15 cellular contexts compared by ENCODE assay signal in the genomic region with DNA sequence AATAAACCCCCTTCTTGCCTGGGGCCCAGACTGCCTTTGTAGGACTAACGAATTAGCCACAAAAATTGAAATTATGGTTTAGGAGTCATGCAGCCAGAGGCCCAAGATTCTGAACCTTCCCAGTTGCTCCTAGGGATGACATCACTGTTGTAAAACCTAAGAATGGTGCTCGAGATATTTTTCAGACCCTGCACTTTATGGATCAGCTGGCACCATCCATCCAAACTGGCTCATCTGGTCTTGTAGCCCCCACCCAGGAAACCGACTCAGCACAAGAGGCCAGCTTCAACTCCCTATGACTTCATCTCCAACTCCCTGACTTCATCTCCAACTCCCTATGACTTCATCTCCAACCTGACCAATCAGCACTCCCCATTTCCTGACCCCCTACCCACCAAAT. TPM values are rescaled to one million over a fixed set of nuclear protein-coding genes. Genes with fewer than 3 reads are reported as not detected.
DNase-seq lines count a peak whose midpoint lies in the region; ATAC-seq, FAIRE-seq and TF ChIP-seq lines count a peak whose summit lies in the region.
"Had no signal": no experiment of that assay in that cellular context is flagged by ENCODE, and none has a peak within 500 bp of the region (broad histone marks: within the 10 kb centered on the region; RNA-seq: fewer than 3 reads in every experiment).

No MANE protein-coding gene starts in this region.

- no peaks in the 10 kb centered on the region for H3K9me3 Mint-ChIP-seq in T-helper 2 cell treated with Interferon-gamma antibody and Interleukin-4, amounts not matched to agents 5 μg/mL and 100 μg/mL, for 36 hours
- H3K9me3 Mint-ChIP-seq: stimulated activated memory B cell treated with anti-CD40 and anti-IgM and Interleukin-4, amounts not matched to agents 10 μg/mL and 1 μg/mL and 100 μg/mL, for 72 hours had no signal

- ATAC-seq in HG02759 (IDR thresholded peaks at IDR 0.05; ENCODE audit: unreplicated experiment) (no peak), HG03432 (IDR thresholded peaks at IDR 0.05; ENCODE audit: unreplicated experiment) (no peak)
- ATAC-seq: stimulated activated memory B cell treated with anti-CD40 and anti-IgM and Interleukin-4, amounts not matched to agents 10 μg/mL and 1 μg/mL and 100 μg/mL, for 72 hours had no signal

- H3K4me3 Mint-ChIP-seq in T-helper 2 cell treated with Interferon-gamma antibody and Interleukin-4, amounts not matched to agents 5 μg/mL and 100 μg/mL, for 36 hours = no peak overlapping the region
- H3K4me3 Mint-ChIP-seq: stimulated activated memory B cell treated with anti-CD40 and anti-IgM and Interleukin-4, amounts not matched to agents 10 μg/mL and 1 μg/mL and 100 μg/mL, for 72 hours had no signal

- H3K27ac ChIP-seq in 22Rv1 = peak overlapping the region; percentile 18; the same call in 1 of the 2 replicates
- H3K27ac ChIP-seq in kidney (ENCODE audit: low read depth in 2 of 2, low read length in 2 of 2) = no peak overlapping the region

- intact Hi-C loops in kidney (cut with DNase I) = no loop called here

- H3K36me3 Mint-ChIP-seq in T-helper 2 cell treated with Interferon-gamma antibody and Interleukin-4, amounts not matched to agents 5 μg/mL and 100 μg/mL, for 36 hours (ENCODE audit: low read depth) = peaks cover 35% of the 10 kb centered on the region

- FAIRE-seq in kidney (lab: Jason Lieb, UNC) = no peak
- FAIRE-seq: H54 had no signal

- peak; percentile 77 for DNase-seq in Jurkat, Clone E6-1 (ENCODE audit: low read depth, low spot score)
- DNase-seq in kidney = peak; percentile 4
- DNase-seq in T-helper 2 cell treated with Interferon-gamma antibody and Interleukin-4, amounts not matched to agents 5 μg/mL and 100 μg/mL, for 36 hours (ENCODE audit: low spot score) = no peak
- DNase-seq: activated CD4-positive, alpha-beta T cell treated with anti-CD3 and anti-CD28 coated beads, Interleukin-2, amount 50 U/mL, for 4 hours; effector CD8-positive, alpha-beta T cell; NCI-H2081; NCI-H774; stimulated activated CD4-positive, alpha-beta T cell treated with anti-CD3 and anti-CD28 coated beads, Interleukin-4, amount 100 ng/mL, for 24 hours; T-helper 9 cell; uterus had no signal

- H3K36me3 ChIP-seq in kidney (ENCODE audit: control insufficient read depth in 1 of 2, insufficient read depth in 2 of 2, low read length in 2 of 2) = peaks cover 27 to 31% of the 10 kb centered on the region in 2 donors
- H3K36me3 ChIP-seq: uterus had no signal

- no peaks in the 10 kb centered on the region for H3K9me3 ChIP-seq in kidney (ENCODE audit: control insufficient read depth in 1 of 2, low read length in 2 of 2)
- H3K9me3 ChIP-seq: uterus had no signal

- peaks cover 0 to 7% of the 10 kb centered on the region in 2 donors for H3K4me1 ChIP-seq in kidney (ENCODE audit: control insufficient read depth in 1 of 2, insufficient read depth in 1 of 2, low read depth in 1 of 2, low read length in 2 of 2)
- H3K4me1 ChIP-seq: uterus had no signal

- H3K4me3 ChIP-seq in Jurkat, Clone E6-1 (ENCODE audit: low read length) = peak overlapping the region; percentile 25
- H3K4me3 ChIP-seq in kidney (ENCODE audit: low read length in 2 of 2) = no peak overlapping the region
- H3K4me3 ChIP-seq: uterus had no signal

- peaks cover 3% of the 10 kb centered on the region for H3K4me1 Mint-ChIP-seq in T-helper 2 cell treated with Interferon-gamma antibody and Interleukin-4, amounts not matched to agents 5 μg/mL and 100 μg/mL, for 36 hours (ENCODE audit: low read depth)
- H3K4me1 Mint-ChIP-seq: stimulated activated memory B cell treated with anti-CD40 and anti-IgM and Interleukin-4, amounts not matched to agents 10 μg/mL and 1 μg/mL and 100 μg/mL, for 72 hours had no signal

- TF ChIP-seq CTCF in 22Rv1 (IDR thresholded peaks at IDR 0.05) (no peak), kidney (IDR thresholded peaks at IDR 0.05; ENCODE audit: borderline replicate concordance, extremely low read depth, insufficient read depth) (no peak)

- H3K27ac Mint-ChIP-seq in T-helper 2 cell treated with Interferon-gamma antibody and Interleukin-4, amounts not matched to agents 5 μg/mL and 100 μg/mL, for 36 hours = no peak overlapping the region
- H3K27ac Mint-ChIP-seq: stimulated activated memory B cell treated with anti-CD40 and anti-IgM and Interleukin-4, amounts not matched to agents 10 μg/mL and 1 μg/mL and 100 μg/mL, for 72 hours had no signal

- no peak overlapping the region for H3K9ac ChIP-seq in kidney (ENCODE audit: low read length in 2 of 2)

- no peaks in the 10 kb centered on the region for H3K27me3 Mint-ChIP-seq in T-helper 2 cell treated with Interferon-gamma antibody and Interleukin-4, amounts not matched to agents 5 μg/mL and 100 μg/mL, for 36 hours (ENCODE audit: low read depth)
- H3K27me3 Mint-ChIP-seq: stimulated activated memory B cell treated with anti-CD40 and anti-IgM and Interleukin-4, amounts not matched to agents 10 μg/mL and 1 μg/mL and 100 μg/mL, for 72 hours had no signal

RNA-seq across cellular contexts. Expression of gene EVPL, which starts 10.9 kb away (rescaled TPM):
- 3.5 TPM for polyA plus RNA-seq in Jurkat, Clone E6-1 (2012; ENCODE audit: insufficient read depth, insufficient read length)
- 23.5 TPM for total RNA-seq in kidney
- polyA plus RNA-seq in kidney (ENCODE audit: insufficient read depth, low read depth, low replicate concordance) = 11.1 TPM

RNA-seq across cellular contexts. Expression of gene SRP68, which starts 34.3 kb away (rescaled TPM):
- 134 TPM for polyA plus RNA-seq in Jurkat, Clone E6-1 (2012; ENCODE audit: insufficient read depth, insufficient read length)
- 68.1 TPM for total RNA-seq in kidney
- polyA plus RNA-seq in kidney (ENCODE audit: insufficient read depth, low read depth, low replicate concordance) = 52.7 TPM

RNA-seq across cellular contexts. Expression of gene GALR2, which starts 36.5 kb away (rescaled TPM):
- polyA plus RNA-seq in Jurkat, Clone E6-1 (2012; ENCODE audit: insufficient read depth, insufficient read length) = not detected
- not detected for total RNA-seq in kidney
- polyA plus RNA-seq in kidney (ENCODE audit: insufficient read depth, low read depth, low replicate concordance) = not detected
- total RNA-seq: uterus had no signal

RNA-seq across cellular contexts. Expression of gene CDK3, which starts 37.4 kb away (rescaled TPM):
- polyA plus RNA-seq in Jurkat, Clone E6-1 (2012; ENCODE audit: insufficient read depth, insufficient read length) = 5.6 TPM
- total RNA-seq in kidney = 7.1 TPM
- polyA plus RNA-seq in kidney (ENCODE audit: insufficient read depth, low read depth, low replicate concordance) = 7.4 TPM

RNA-seq across cellular contexts. Expression of gene ZACN, which starts 40.9 kb away (rescaled TPM):
- polyA plus RNA-seq in Jurkat, Clone E6-1 (2012; ENCODE audit: insufficient read depth, insufficient read length) = 11.5 TPM
- total RNA-seq in kidney = 0.22 TPM
- polyA plus RNA-seq in kidney (ENCODE audit: insufficient read depth, low read depth, low replicate concordance) = not detected
- total RNA-seq: uterus had no signal
